ENCODE assay signal across 9 cellular contexts in the genomic region with DNA sequence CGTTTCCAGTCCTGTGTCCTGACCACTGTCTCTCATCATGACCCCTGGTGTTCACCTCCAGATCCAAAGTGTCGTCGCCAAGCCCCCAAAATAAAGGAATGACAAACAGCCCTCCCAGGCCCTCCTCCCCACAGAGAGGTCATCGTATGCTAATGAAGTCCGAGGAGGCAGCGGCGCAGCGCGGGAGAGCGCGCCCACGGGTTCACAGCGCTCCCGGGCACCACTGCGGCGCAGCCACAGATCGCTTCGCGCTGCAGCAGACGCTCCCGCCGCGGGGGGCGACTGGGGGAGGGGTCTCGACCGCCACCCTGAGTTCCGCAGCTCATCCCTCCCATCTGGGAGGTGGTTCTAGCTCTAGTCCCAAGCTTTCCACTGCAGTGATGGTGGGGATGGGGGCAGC. TPM values are rescaled to one million over a fixed set of nuclear protein-coding genes. Genes with fewer than 3 reads are reported as not detected.
DNase-seq lines count a peak whose midpoint lies in the region; TF ChIP-seq lines count a peak whose summit lies in the region.
"Had no signal": no experiment of that assay in that cellular context is flagged by ENCODE, and none has a peak within 500 bp of the region (broad histone marks: within the 10 kb centered on the region; RNA-seq: fewer than 3 reads in every experiment).

No MANE protein-coding gene starts in this region.

- H3K4me3 ChIP-seq in ectodermal cell (ENCODE audit: insufficient read depth, low read depth, low read length) (peak overlapping the region; percentile 39), thyroid gland (replicated peaks in 1 of 3) (peak overlapping the region in 2 of 3 donors; percentile 11 to 51), prostate gland (peak overlapping the region in 1 of 2 donors; percentile 25)

- H3K27me3 ChIP-seq in ectodermal cell (ENCODE audit: control insufficient read depth, insufficient read depth, low read length, poor library complexity, severe bottlenecking) (peaks cover 68% of the 10 kb centered on the region), thyroid gland (no peaks in the 10 kb centered on the region), prostate gland (replicated peaks; ENCODE audit: insufficient read depth) (peaks cover 7% of the 10 kb centered on the region)

- 1% methylated on average over 27 of the region's 27 CpGs for WGBS in ectodermal cell, 2 experiments
- WGBS in thyroid gland, 2 donors: 0 to 1% methylated on average over 16 to 19 of the region's 27 CpGs
- 2% methylated on average over 27 of the region's 27 CpGs for WGBS in prostate gland

- no peaks in the 10 kb centered on the region for H3K9me3 Mint-ChIP-seq in activated naive CD4-positive, alpha-beta T cell treated with anti-CD3 and anti-CD28 coated beads, Interleukin-2, amount 10 ng/mL, durations not matched to agents 7 days and 5 days

- H3K4me1 Mint-ChIP-seq in activated naive CD4-positive, alpha-beta T cell treated with anti-CD3 and anti-CD28 coated beads, Interleukin-2, amount 10 ng/mL, durations not matched to agents 7 days and 5 days: no peaks in the 10 kb centered on the region

- H3K27ac Mint-ChIP-seq in activated naive CD4-positive, alpha-beta T cell treated with anti-CD3 and anti-CD28 coated beads, Interleukin-2, amount 10 ng/mL, durations not matched to agents 7 days and 5 days: no peak overlapping the region

- H3K36me3 ChIP-seq in ectodermal cell (ENCODE audit: control insufficient read depth, insufficient read depth, low read length) (no peaks in the 10 kb centered on the region), thyroid gland (no peaks in the 10 kb centered on the region), prostate gland (no peaks in the 10 kb centered on the region)

- H3K9me3 ChIP-seq in ectodermal cell (ENCODE audit: control insufficient read depth, low read length): no peaks in the 10 kb centered on the region
- no peaks in the 10 kb centered on the region for H3K9me3 ChIP-seq in thyroid gland
- no peaks in the 10 kb centered on the region for H3K9me3 ChIP-seq in prostate gland

- no peak overlapping the region for H3K4me3 Mint-ChIP-seq in activated naive CD4-positive, alpha-beta T cell treated with anti-CD3 and anti-CD28 coated beads, Interleukin-2, amount 10 ng/mL, durations not matched to agents 7 days and 5 days

- peaks cover 66% of the 10 kb centered on the region for H3K27me3 Mint-ChIP-seq in activated naive CD4-positive, alpha-beta T cell treated with anti-CD3 and anti-CD28 coated beads, Interleukin-2, amount 10 ng/mL, durations not matched to agents 7 days and 5 days

- peak; percentile 13 for DNase-seq in NCI-H146 (lab: John Stamatoyannopoulos, UW)
- no peak for DNase-seq in NCI-H146 treated with DMSO at 0.1 percent for 48 hours (lab: John Stamatoyannopoulos, UW; ENCODE audit: unreplicated experiment)
- peak; percentile 40 for DNase-seq in medulla oblongata (ENCODE audit: extremely low spot score)
- peak; percentile 65 to 68 for DNase-seq in thyroid gland
- DNase-seq in activated naive CD4-positive, alpha-beta T cell treated with anti-CD3 and anti-CD28 coated beads, Interleukin-2, amount 10 ng/mL, durations not matched to agents 7 days and 5 days: no peak
- DNase-seq in SIG-M5 (lab: John Stamatoyannopoulos, UW): no peak
- DNase-seq in prostate gland (ENCODE audit: low spot score): no peak
- DNase-seq: kidney glomerular epithelial cell had no signal

- no peaks in the 10 kb centered on the region for H3K36me3 Mint-ChIP-seq in activated naive CD4-positive, alpha-beta T cell treated with anti-CD3 and anti-CD28 coated beads, Interleukin-2, amount 10 ng/mL, durations not matched to agents 7 days and 5 days

- peak in 1 of 2 donors; percentile 78 for TF ChIP-seq POLR2A in thyroid gland (IDR thresholded peaks at IDR 0.05)
- TF ChIP-seq POLR2A in prostate gland (IDR thresholded peaks at IDR 0.05): no peak

- H3K4me1 ChIP-seq in ectodermal cell (ENCODE audit: control insufficient read depth, insufficient read depth, low read length) (peaks cover 12% of the 10 kb centered on the region), thyroid gland (peaks cover 0 to 18% of the 10 kb centered on the region in 2 donors), prostate gland (replicated peaks) (no peaks in the 10 kb centered on the region)

- CTCF ChIA-PET in activated naive CD4-positive, alpha-beta T cell treated with anti-CD3 and anti-CD28 coated beads, Interleukin-2, amount 10 ng/mL, durations not matched to agents 7 days and 5 days (lab: Charles Lee): no interaction called here

- TF ChIP-seq CTCF in thyroid gland (IDR thresholded peaks at IDR 0.05) (no peak), prostate gland (IDR thresholded peaks at IDR 0.05) (no peak)

- intact Hi-C loops in thyroid gland (cut with DNase I) (no loop called here), prostate gland (cut with DNase I) (loop anchor here (5.0 kb wide), 1 partner anchor 52 kb away; no protein-coding TSS in a partner anchor)

- no peak overlapping the region for H3K27ac ChIP-seq in ectodermal cell (ENCODE audit: insufficient read depth, low read depth, low read length, poor library complexity, severe bottlenecking)
- H3K27ac ChIP-seq in thyroid gland: peak overlapping the region in 1 of 3 donors; percentile 81
- no peak overlapping the region for H3K27ac ChIP-seq in prostate gland

RNA-seq across cellular contexts. Expression of gene DGKG, which starts 1.3 kb away (rescaled TPM):
- polyA plus RNA-seq in ectodermal cell (2013, experiment 1 of 4): 1.6 TPM
- polyA plus RNA-seq in ectodermal cell (2013, experiment 2 of 4): 0.69 TPM
- polyA plus RNA-seq in ectodermal cell (2013, experiment 3 of 4): 0.32 TPM
- polyA plus RNA-seq in ectodermal cell (2013, experiment 4 of 4): 0.41 TPM
- 10 to 100 TPM; 14.5 to 35.1 (median 20.3) TPM for total RNA-seq in thyroid gland
- 1 to 10 TPM; 1.2 to 2.2 TPM for total RNA-seq in prostate gland

Comparison
In these comparisons a context has a peak if more than half of its experiments do, and no peak if none do; other contexts are left out.
1. DNase-seq: peak in NCI-H146 (single experiment), medulla oblongata (single experiment) and thyroid gland (2 of 2); none in NCI-H146 treated with DMSO at 0.1 percent for 48 hours (single experiment), activated naive CD4-positive, alpha-beta T cell treated with anti-CD3 and anti-CD28 coated beads, Interleukin-2, amount 10 ng/mL, durations not matched to agents 7 days and 5 days (single experiment), SIG-M5 (single experiment) and prostate gland (single experiment).
2. RNA of gene DGKG, which starts 1.3 kb away (total RNA-seq): 14.5 to 35.1 TPM in thyroid gland; 1.2 to 2.2 TPM in prostate gland; every median in the first group is over 4 times any median in the second.